Comparison of ENCODE assay signal across 10 cellular contexts in the genomic region with DNA sequence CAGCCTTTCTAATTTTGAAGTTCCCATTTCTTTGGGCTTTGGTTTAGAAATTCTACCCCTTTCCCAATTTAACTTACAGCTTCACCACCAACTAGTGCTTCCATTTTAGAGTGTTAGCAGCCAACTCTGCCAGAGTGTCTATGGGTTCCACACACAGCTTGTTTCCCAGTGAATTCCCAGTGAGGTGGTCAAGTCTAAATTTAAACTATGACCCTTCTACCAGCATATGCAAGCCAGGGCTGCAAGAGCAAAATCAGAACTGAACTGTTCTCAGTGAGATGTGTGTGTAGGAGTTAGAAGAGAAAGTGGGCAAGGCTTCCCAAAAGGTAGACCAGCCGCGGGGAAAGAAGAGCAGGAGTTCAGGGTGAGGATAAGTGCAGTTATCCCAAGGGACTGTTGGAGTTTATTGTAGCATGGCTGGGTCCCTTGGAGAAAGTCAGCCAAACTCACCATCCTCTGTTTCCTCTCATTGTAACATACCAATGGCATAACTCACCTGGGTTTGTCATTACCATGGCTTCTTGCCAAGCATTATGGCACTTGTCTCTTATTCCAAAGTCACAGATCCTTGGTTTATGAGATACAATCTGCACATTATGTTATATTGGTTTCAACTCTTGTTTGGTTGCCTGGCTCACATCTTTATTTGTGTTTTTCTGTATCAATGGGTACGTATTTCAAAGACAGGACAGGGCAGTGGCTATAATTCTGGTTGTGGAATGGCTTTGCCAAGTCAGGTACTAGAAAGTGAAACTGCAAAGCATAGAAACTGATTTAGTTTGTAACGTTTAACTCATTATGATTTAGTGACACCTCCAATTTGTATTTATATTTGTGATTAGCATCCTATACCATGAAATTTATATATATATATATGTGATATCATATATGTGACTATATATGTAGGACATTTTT.
DNase-seq lines count a peak whose midpoint lies in the region; ATAC-seq and TF ChIP-seq lines count a peak whose summit lies in the region.
"Had no signal": no experiment of that assay in that cellular context is flagged by ENCODE, and none has a peak within 500 bp of the region (broad histone marks: within the 10 kb centered on the region; RNA-seq: fewer than 3 reads in every experiment).

No MANE protein-coding gene starts in this region.

- peak overlapping the region; percentile 31 for H3K27ac Mint-ChIP-seq in Caco-2 (ENCODE audit: unreplicated experiment)
- H3K27ac Mint-ChIP-seq: activated CD4-positive, alpha-beta T cell treated with anti-CD3 and anti-CD28 coated beads, Interleukin-2, amount 10 ng/mL, durations not matched to agents 24 days and 14 days had no signal

- H3K9me2 ChIP-seq in MM.1S (replicated peaks; ENCODE audit: insufficient read depth, low read length) = no peaks in the 10 kb centered on the region

- H3K27me3 Mint-ChIP-seq in Caco-2 (ENCODE audit: insufficient read depth, unreplicated experiment) = no peaks in the 10 kb centered on the region

- H3K4me2 ChIP-seq in MM.1S (ENCODE audit: low read depth, low read length) (peak overlapping the region; percentile 8; the same call in 1 of the 2 replicates), mammary epithelial cell (ENCODE audit: insufficient read depth, low read depth, low read length) (no peak overlapping the region)

- no peak overlapping the region for H3K4me3 Mint-ChIP-seq in Caco-2 (ENCODE audit: unreplicated experiment)
- H3K4me3 Mint-ChIP-seq: activated CD4-positive, alpha-beta T cell treated with anti-CD3 and anti-CD28 coated beads, Interleukin-2, amount 10 ng/mL, durations not matched to agents 24 days and 14 days had no signal

- H2AFZ ChIP-seq in MM.1S (ENCODE audit: low read length) (no peak overlapping the region), mammary epithelial cell (ENCODE audit: low read depth, low read length) (no peak overlapping the region)

- H3K4me3 ChIP-seq in Caco-2 (ENCODE audit: low read depth, low read length) (no peak overlapping the region), MM.1S (ENCODE audit: low read length) (no peak overlapping the region), mammary epithelial cell (replicated peaks in 1 of 3; ENCODE audit: insufficient read depth in 1 of 3, low read depth in 2 of 3, low read length in 3 of 3) (no peak overlapping the region), left lung (no peak overlapping the region)

- peaks cover 32% of the 10 kb centered on the region for H3K4me1 Mint-ChIP-seq in Caco-2 (ENCODE audit: low read depth, unreplicated experiment)
- H3K4me1 Mint-ChIP-seq: activated CD4-positive, alpha-beta T cell treated with anti-CD3 and anti-CD28 coated beads, Interleukin-2, amount 10 ng/mL, durations not matched to agents 24 days and 14 days had no signal

- no peaks in the 10 kb centered on the region for H3K9me3 Mint-ChIP-seq in Caco-2 (ENCODE audit: unreplicated experiment)
- H3K9me3 Mint-ChIP-seq: activated CD4-positive, alpha-beta T cell treated with anti-CD3 and anti-CD28 coated beads, Interleukin-2, amount 10 ng/mL, durations not matched to agents 24 days and 14 days had no signal

- DNase-seq in Caco-2 = no peak
- DNase-seq in MM.1S = peak; percentile 33
- DNase-seq in mammary epithelial cell = peak; percentile 66
- no peak for DNase-seq in left lung
- no peak for DNase-seq in AG08396 (ENCODE audit: low spot score)
- no peak for DNase-seq in activated effector memory CD4-positive, alpha-beta T cell treated with Interleukin-2 at 50 U/mL for 16 hours
- DNase-seq in activated T-cell treated with anti-CD3 and anti-CD28 coated beads, Interleukin-2, amount 50 U/mL, for 1 hour = no peak
- DNase-seq: activated CD4-positive, alpha-beta T cell treated with anti-CD3 and anti-CD28 coated beads, Interleukin-2, amount 10 ng/mL, durations not matched to agents 24 days and 14 days; NCI-H446 had no signal

- dilution Hi-C loops in mammary epithelial cell (cut with HindIII; ENCODE audit: low sequenced_read_pairs) = no loop called here

- H3K9me3 ChIP-seq in Caco-2 (no peaks in the 10 kb centered on the region), MM.1S (replicated peaks; ENCODE audit: insufficient read depth, low read length) (no peaks in the 10 kb centered on the region), mammary epithelial cell (replicated peaks; ENCODE audit: insufficient read depth, low read length) (no peaks in the 10 kb centered on the region), left lung (no peaks in the 10 kb centered on the region)

- CTCF ChIA-PET in Caco-2 (lab: Charles Lee) (no interaction called here), mammary epithelial cell (lab: Charles Lee; ENCODE audit: low non-redundant PET) (no interaction called here)

- TF ChIP-seq CTCF in Caco-2 (IDR thresholded peaks at IDR 0.05; ENCODE audit: insufficient read depth in 1 of 2, low read depth in 1 of 2, low read length in 1 of 2, severe bottlenecking in 1 of 2, unreplicated experiment in 1 of 2) (no peak), MM.1S (IDR thresholded peaks at IDR 0.05; ENCODE audit: low read length) (no peak), mammary epithelial cell (conservative IDR thresholded peaks at IDR 0.05 in 1 of 2, IDR thresholded peaks at IDR 0.05 in 1 of 2; ENCODE audit: extremely low read depth in 1 of 2, insufficient read depth in 1 of 2, low read depth in 1 of 2, low read length in 2 of 2) (no peak), left lung (IDR thresholded peaks at IDR 0.05) (no peak)

- H4K20me1 ChIP-seq in MM.1S (ENCODE audit: insufficient read depth, low read length) (no peaks in the 10 kb centered on the region), mammary epithelial cell (ENCODE audit: insufficient read depth, low read length) (no peaks in the 10 kb centered on the region)

- H3K4me1 ChIP-seq in Caco-2 (peaks cover 35% of the 10 kb centered on the region), MM.1S (ENCODE audit: low read length) (peaks cover 27% of the 10 kb centered on the region), mammary epithelial cell (ENCODE audit: insufficient read depth, low read length) (peaks cover 7% of the 10 kb centered on the region), left lung (no peaks in the 10 kb centered on the region)

- H3K27me3 ChIP-seq in Caco-2 (replicated peaks; ENCODE audit: control insufficient read depth, insufficient read depth, low read length) = no peaks in the 10 kb centered on the region
- no peaks in the 10 kb centered on the region for H3K27me3 ChIP-seq in MM.1S (replicated peaks; ENCODE audit: insufficient read depth, low read length)
- H3K27me3 ChIP-seq in mammary epithelial cell (ENCODE audit: insufficient read depth, low read length) = no peaks in the 10 kb centered on the region
- no peaks in the 10 kb centered on the region for H3K27me3 ChIP-seq in left lung

- POLR2A ChIA-PET in Caco-2 (lab: Charles Lee) = no interaction called here

- WGBS in mammary epithelial cell (ENCODE audit: low coverage, missing lambda C conversion rate) = 48% methylated on average over 4 of the region's 4 CpGs

- H3K36me3 ChIP-seq in Caco-2 (ENCODE audit: control insufficient read depth, insufficient read depth, low read length) (peaks cover 1% of the 10 kb centered on the region; the same call in 1 of the 2 replicates), MM.1S (replicated peaks; ENCODE audit: insufficient read depth, low read length) (no peaks in the 10 kb centered on the region), mammary epithelial cell (ENCODE audit: insufficient read depth, low read length) (no peaks in the 10 kb centered on the region), left lung (no peaks in the 10 kb centered on the region)

- H3K27ac ChIP-seq in MM.1S (ENCODE audit: low read length) (no peak overlapping the region), mammary epithelial cell (ENCODE audit: insufficient read depth, low read depth, low read length) (no peak overlapping the region), left lung (no peak overlapping the region)

- H3K36me3 Mint-ChIP-seq in Caco-2 (ENCODE audit: insufficient read depth, unreplicated experiment) = no peaks in the 10 kb centered on the region

- intact Hi-C loops in Caco-2 (cut with micrococcal nuclease; ENCODE audit: unreplicated experiment) (loop anchor here (1.0 kb wide), 1 partner anchor 8 kb away; no protein-coding TSS in a partner anchor), mammary epithelial cell (cut with micrococcal nuclease) (no loop called here), left lung (cut with DNase I) (no loop called here)

- H3K79me2 ChIP-seq in MM.1S (ENCODE audit: low read length) (no peaks in the 10 kb centered on the region), mammary epithelial cell (ENCODE audit: insufficient read depth, low read length) (no peaks in the 10 kb centered on the region)

- ATAC-seq in left lung = peak; percentile 63
- no peak for ATAC-seq in HG03159 (IDR thresholded peaks at IDR 0.05; ENCODE audit: unreplicated experiment)

- H3F3A ChIP-seq in MM.1S (ENCODE audit: insufficient read depth, low read length) = no peaks in the 10 kb centered on the region

- BruUV-seq in Caco-2 (replicated peaks; lab: Mats Ljungman, UMichigan) = no TSS peak
- BruUV-seq in mammary epithelial cell (replicated peaks; lab: Mats Ljungman, UMichigan) = no TSS peak

- in situ Hi-C loops in mammary epithelial cell (cut with MboI; ENCODE audit: low sequenced_read_pairs in 2 of 2) = no loop called here

- H3K9ac ChIP-seq in MM.1S (ENCODE audit: low read length) (no peak overlapping the region), mammary epithelial cell (ENCODE audit: insufficient read depth, low read length) (no peak overlapping the region)

Comparison
In these comparisons a context has a peak if more than half of its experiments do, and no peak if none do; other contexts are left out.
1. DNase-seq: peak in MM.1S (single experiment) and mammary epithelial cell (single experiment); none in Caco-2 (0 of 2), left lung (0 of 2), AG08396 (single experiment), activated effector memory CD4-positive, alpha-beta T cell treated with Interleukin-2 at 50 U/mL for 16 hours (single experiment) and activated T-cell treated with anti-CD3 and anti-CD28 coated beads, Interleukin-2, amount 50 U/mL, for 1 hour (single experiment).